Comparison of ENCODE assay signal across 8 cellular contexts in genomic region chr1:211327341-211327921, GRCh38. TPM values are rescaled to one million over a fixed set of nuclear protein-coding genes. Genes with fewer than 3 reads are reported as not detected.
DNase-seq lines count a peak whose midpoint lies in the region; ATAC-seq and TF ChIP-seq lines count a peak whose summit lies in the region.

No MANE protein-coding gene starts in this region.

- CTCF ChIA-PET in HEK293T (lab: Yijun Ruan, JAX): no interaction called here

- H2AFZ ChIP-seq in fibroblast of lung (ENCODE audit: low read length): peak overlapping the region; percentile 83

- H3K79me2 ChIP-seq in fibroblast of lung (ENCODE audit: control insufficient read depth, insufficient read depth, low read length): peaks cover 8% of the 10 kb centered on the region

- H3K9me3 ChIP-seq in fibroblast of lung (ENCODE audit: control insufficient read depth, insufficient read depth, low read depth, low read length): no peaks in the 10 kb centered on the region

- H3K9ac ChIP-seq in fibroblast of lung (ENCODE audit: insufficient read depth, low read length): peak overlapping the region; percentile 68

- H3K4me3 ChIP-seq in fibroblast of lung (replicated peaks in 1 of 4; ENCODE audit: control extremely low read depth in 1 of 4, insufficient read depth in 1 of 4, low read depth in 3 of 4, low read length in 4 of 4): peak overlapping the region; percentile 63 to 77 (median 68)

- DNase-seq in COLO668 (lab: John Stamatoyannopoulos, UW; ENCODE audit: unreplicated experiment) (peak; percentile 71), fibroblast of lung (ENCODE audit: low read depth in 2 of 2) (peak; percentile 65), omental fat pad (ENCODE audit: low spot score) (no peak), HEK293T (ENCODE audit: extremely low spot score) (no peak), NCI-H510A (lab: John Stamatoyannopoulos, UW) (no peak)
- peak; percentile 37 to 55 for DNase-seq in activated CD4-positive, alpha-beta T cell treated with anti-CD3 and anti-CD28 coated beads, Interleukin-2, amount 50 U/mL, for 48 hours

- H3K27ac ChIP-seq in fibroblast of lung (ENCODE audit: insufficient read depth, low read length): peak overlapping the region; percentile 30

- no peaks in the 10 kb centered on the region for H4K20me1 ChIP-seq in fibroblast of lung (ENCODE audit: control insufficient read depth, extremely low read depth, insufficient read depth, low read length)

- no peak for TF ChIP-seq CTCF in fibroblast of lung (conservative IDR thresholded peaks at IDR 0.05 in 1 of 2, IDR thresholded peaks at IDR 0.05 in 1 of 2; ENCODE audit: low read depth in 1 of 2, low read length in 2 of 2)
- no peak for TF ChIP-seq CTCF in omental fat pad (IDR thresholded peaks at IDR 0.05)

- H3K27me3 ChIP-seq in fibroblast of lung (ENCODE audit: control insufficient read depth, insufficient read depth, low read length): no peaks in the 10 kb centered on the region

- peak; percentile 59 for TF ChIP-seq POLR2A in GM19099 (IDR thresholded peaks at IDR 0.05; ENCODE audit: extremely low read depth, insufficient read length, low read depth)

- no peaks in the 10 kb centered on the region for H3K36me3 ChIP-seq in fibroblast of lung (ENCODE audit: control insufficient read depth, insufficient read depth, low read length)

- ATAC-seq in HG03469 (IDR thresholded peaks at IDR 0.05; ENCODE audit: unreplicated experiment): peak; percentile 24
- ATAC-seq in omental fat pad (ENCODE audit: low FRiP score): peak; percentile 70

- POLR2A ChIA-PET in HEK293T (lab: Yijun Ruan, JAX): no interaction called here

- H3K4me2 ChIP-seq in fibroblast of lung (ENCODE audit: extremely low read depth, insufficient read depth, low read length): peak overlapping the region; percentile 87

- H3K4me1 ChIP-seq in fibroblast of lung (ENCODE audit: control insufficient read depth, extremely low read depth, insufficient read depth, low read length): peaks cover 16% of the 10 kb centered on the region

TF ChIP-seq in HEK293T, 16 proteins besides CTCF, POLR2A, EP300 and RAD21:
- TF ChIP-seq CTBP1 (IDR thresholded peaks at IDR 0.05; ENCODE audit: borderline replicate concordance) (no peak), NFRKB (IDR thresholded peaks at IDR 0.05) (no peak), FOXK2 (IDR thresholded peaks at IDR 0.05) (no peak), HDGF (IDR thresholded peaks at IDR 0.05; ENCODE audit: borderline replicate concordance) (no peak), BHLHE40 (IDR thresholded peaks at IDR 0.05; ENCODE audit: borderline replicate concordance) (no peak), SUZ12 (IDR thresholded peaks at IDR 0.05) (no peak), ELF4 (IDR thresholded peaks at IDR 0.05) (no peak), L3MBTL2 (conservative IDR thresholded peaks at IDR 0.05) (no peak), TARDBP (IDR thresholded peaks at IDR 0.05) (no peak), SP1 (IDR thresholded peaks at IDR 0.05) (no peak), FOXM1 (IDR thresholded peaks at IDR 0.05; ENCODE audit: borderline replicate concordance) (no peak), PKNOX1 (IDR thresholded peaks at IDR 0.05) (no peak), ZNF384 (IDR thresholded peaks at IDR 0.05) (no peak)

RNA-seq across cellular contexts. Expression of gene TRAF5, which starts 0.8 kb away (rescaled TPM):
- total RNA-seq in fibroblast of lung: 12.1 and 13.5 TPM in 2 replicates
- 8.6 and 20.9 TPM in 2 replicates for polyA plus RNA-seq in fibroblast of lung
- polyA plus RNA-seq in fibroblast of lung (2012): 4.4 and 11.7 TPM in 2 replicates
- 10.4 and 23.1 TPM in 2 replicates for polyA minus RNA-seq in fibroblast of lung (ENCODE audit: low replicate concordance)
- 10 to 100 TPM; 14.8 to 24.5 (median 18.7) TPM for total RNA-seq in omental fat pad

Comparison
In these comparisons a context has a peak if more than half of its experiments do, and no peak if none do; other contexts are left out.
1. DNase-seq: peak in COLO668 (single experiment), activated CD4-positive, alpha-beta T cell treated with anti-CD3 and anti-CD28 coated beads, Interleukin-2, amount 50 U/mL, for 48 hours (2 of 2) and fibroblast of lung (2 of 2); none in omental fat pad (single experiment), HEK293T (single experiment) and NCI-H510A (single experiment).